Comparison of ENCODE assay signal across 1 cellular context in genomic region chr2:172613610-172614231, GRCh38.
TF ChIP-seq lines count a peak whose summit lies in the region.

No MANE protein-coding gene starts in this region.

TF ChIP-seq in GM23338, 12 proteins besides CTCF, POLR2A, EP300 and RAD21 (continued from another document):
- no peak for TF ChIP-seq NANOG (IDR thresholded peaks at IDR 0.05; ENCODE audit: borderline replicate concordance)
TF ChIP-seq in GM23338: peak in this region for 0.
